ENCODE assay signal across 1 cellular context in genomic region chr7:1231214-1232102, GRCh38.
TF ChIP-seq lines count a peak whose summit lies in the region.

No MANE protein-coding gene starts in this region.

TF ChIP-seq in A549, 52 proteins besides CTCF, POLR2A, EP300 and RAD21 (continued from another document):
- TF ChIP-seq, protein P1, sequence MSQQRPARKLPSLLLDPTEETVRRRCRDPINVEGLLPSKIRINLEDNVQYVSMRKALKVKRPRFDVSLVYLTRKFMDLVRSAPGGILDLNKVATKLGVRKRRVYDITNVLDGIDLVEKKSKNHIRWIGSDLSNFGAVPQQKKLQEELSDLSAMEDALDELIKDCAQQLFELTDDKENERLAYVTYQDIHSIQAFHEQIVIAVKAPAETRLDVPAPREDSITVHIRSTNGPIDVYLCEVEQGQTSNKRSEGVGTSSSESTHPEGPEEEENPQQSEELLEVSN (IDR thresholded peaks at IDR 0.05; ENCODE audit: borderline replicate concordance, low read depth), result no peak
- TF ChIP-seq TP53 (CRISPR knock-in tag; IDR thresholded peaks at IDR 0.05), result no peak
- no peak for TF ChIP-seq POLR2AphosphoS2 (conservative IDR thresholded peaks at IDR 0.05; ENCODE audit: low read length)
- TF ChIP-seq ESRRA (IDR thresholded peaks at IDR 0.05; ENCODE audit: borderline replicate concordance, low read length), result no peak
